ENCODE assay signal across 8 cellular contexts in genomic region chr1:160342953-160343869, GRCh38. TPM values are rescaled to one million over a fixed set of nuclear protein-coding genes. Genes with fewer than 3 reads are reported as not detected.
DNase-seq lines count a peak whose midpoint lies in the region; ATAC-seq, FAIRE-seq and TF ChIP-seq lines count a peak whose summit lies in the region.

Gene COPA (minus strand): TSS chr1:160343250. CDS start chr1:160343170, 80 bp downstream.
Gene NCSTN (plus strand): TSS chr1:160343383. CDS start chr1:160343397, 14 bp downstream.

- peak within 1 kb of the TSS; percentile 95 for H3K9ac ChIP-seq in endothelial cell of umbilical vein (replicated peaks; ENCODE audit: extremely low read depth, insufficient read depth, low read length)

- DNase-seq in Calu3, result peak; percentile 94
- DNase-seq in HuH-7.5 (ENCODE audit: low spot score), result peak; percentile 65
- DNase-seq in OCI-LY7 (ENCODE audit: low spot score), result peak; percentile 97
- DNase-seq in activated T-cell treated with anti-CD3 and anti-CD28 coated beads for 1 hour (ENCODE audit: low read depth), result peak; percentile 76
- DNase-seq in endothelial cell of umbilical vein (ENCODE audit: low read depth, low spot score), result peak; percentile 95
- DNase-seq in middle frontal gyrus (ENCODE audit: extremely low spot score, low spot score), result peak; percentile 88
- peak; percentile 76 to 85 for DNase-seq in stimulated activated CD8-positive, alpha-beta memory T cell treated with anti-CD3 and anti-CD28 coated beads, Interleukin-2, amount 100 ng/mL, for 48 hours (ENCODE audit: low read depth in 2 of 2)

- peak within 1 kb of the TSS; percentile 87 for H3K4me3 Mint-ChIP-seq in Calu3 (ENCODE audit: low read depth, unreplicated experiment)

- H3K36me3 ChIP-seq in OCI-LY7 (ENCODE audit: insufficient read depth, low read length), result peaks cover 57% of the 10 kb centered on the region
- peaks cover 5 to 9% of the 10 kb centered on the region in 2 experiments for H3K36me3 ChIP-seq in endothelial cell of umbilical vein (ENCODE audit: control insufficient read depth in 2 of 2, extremely low read depth in 1 of 2, insufficient read depth in 2 of 2, low read length in 2 of 2)

- POLR2A ChIA-PET in OCI-LY7 (lab: Charles Lee) (interaction anchor here (0.6 to 1.2 kb wide), 9 partner anchors 9 to 430 kb away, joined by 3 to 9 read pairs (median 3); partner anchors contain the start of gene PEX19), endothelial cell of umbilical vein (lab: Charles Lee) (interaction anchor here (0.6 kb wide), 1 partner anchor 19 kb away, joined by 4 read pairs; no protein-coding TSS in a partner anchor)

- H4K20me1 ChIP-seq in OCI-LY7 (ENCODE audit: insufficient read depth, low read length), result peaks cover 15% of the 10 kb centered on the region; the same call in 1 of the 2 replicates
- H4K20me1 ChIP-seq in endothelial cell of umbilical vein (replicated peaks; ENCODE audit: control insufficient read depth, extremely low read depth, insufficient read depth, low read length), result peaks cover 3% of the 10 kb centered on the region

- H3K27ac ChIP-seq in OCI-LY7 (ENCODE audit: low read depth, low read length, poor library complexity, severe bottlenecking), result peak within 1 kb of the TSS; percentile 60
- H3K27ac ChIP-seq in endothelial cell of umbilical vein (ENCODE audit: insufficient read depth, low read depth, low read length), result peak within 1 kb of the TSS; percentile 73

- H3K36me3 Mint-ChIP-seq in Calu3 (ENCODE audit: insufficient read depth, unreplicated experiment), result peaks cover 56% of the 10 kb centered on the region

- H3K27me3 ChIP-seq in endothelial cell of umbilical vein (ENCODE audit: control insufficient read depth in 2 of 2, insufficient read depth in 2 of 2, low read length in 2 of 2), result no peaks in the 10 kb centered on the region

- peak; percentile 91 for ATAC-seq in GM21515 (IDR thresholded peaks at IDR 0.05; ENCODE audit: unreplicated experiment)

- TF ChIP-seq CTCF in Calu3 (IDR thresholded peaks at IDR 0.05; ENCODE audit: unreplicated experiment) (no peak), OCI-LY7 (conservative IDR thresholded peaks at IDR 0.05; ENCODE audit: low read length) (no peak), endothelial cell of umbilical vein (IDR thresholded peaks at IDR 0.05; ENCODE audit: extremely low read depth in 1 of 2, insufficient read depth in 1 of 2, low read depth in 1 of 2, low read length in 2 of 2) (no peak)

- BruUV-seq in Calu3 (replicated peaks; lab: Mats Ljungman, UMichigan), result no TSS peak
- BruUV-seq in OCI-LY7 (replicated peaks; lab: Mats Ljungman, UMichigan), result no TSS peak
- BruUV-seq in endothelial cell of umbilical vein (replicated peaks; lab: Mats Ljungman, UMichigan), result TSS peak; percentile 47

- H3K4me1 ChIP-seq in OCI-LY7 (ENCODE audit: insufficient read depth, low read length, poor library complexity, severe bottlenecking) (peaks cover 44% of the 10 kb centered on the region), endothelial cell of umbilical vein (ENCODE audit: control insufficient read depth, extremely low read depth, insufficient read depth, low read length) (peaks cover 36% of the 10 kb centered on the region)

- H3K4me1 Mint-ChIP-seq in Calu3 (ENCODE audit: low read depth, unreplicated experiment), result peaks cover 15% of the 10 kb centered on the region

- peak; percentile 92 for TF ChIP-seq POLR2A in endothelial cell of umbilical vein (IDR thresholded peaks at IDR 0.05; ENCODE audit: low read depth, low read length)

- H3K9me1 ChIP-seq in endothelial cell of umbilical vein (replicated peaks; ENCODE audit: control insufficient read depth, extremely low read depth, insufficient read depth, low read length), result no peaks in the 10 kb centered on the region

- FAIRE-seq in endothelial cell of umbilical vein (lab: Jason Lieb, UNC), result peak; percentile 93

- H3K27ac Mint-ChIP-seq in Calu3 (ENCODE audit: unreplicated experiment), result peak within 1 kb of the TSS; percentile 96

- H2AFZ ChIP-seq in OCI-LY7 (ENCODE audit: low read length), result peak within 1 kb of the TSS; percentile 82
- peak within 1 kb of the TSS; percentile 86 for H2AFZ ChIP-seq in endothelial cell of umbilical vein (ENCODE audit: low read depth, low read length)

- peak within 1 kb of the TSS; percentile 85 for H3K4me2 ChIP-seq in OCI-LY7 (ENCODE audit: low read length)
- peak within 1 kb of the TSS; percentile 90 for H3K4me2 ChIP-seq in endothelial cell of umbilical vein (ENCODE audit: insufficient read depth, low read length)

- H3K79me2 ChIP-seq in OCI-LY7 (ENCODE audit: insufficient read depth, low read depth, low read length) (peaks cover 53% of the 10 kb centered on the region), endothelial cell of umbilical vein (ENCODE audit: control insufficient read depth, insufficient read depth, low read length) (peaks cover 63% of the 10 kb centered on the region)

- peak within 1 kb of the TSS; percentile 87 for H3K4me3 ChIP-seq in OCI-LY7 (ENCODE audit: low read depth, low read length, poor library complexity, severe bottlenecking)
- H3K4me3 ChIP-seq in endothelial cell of umbilical vein (replicated peaks in 1 of 3; ENCODE audit: insufficient read depth in 1 of 3, low read depth in 1 of 3, low read length in 3 of 3), result peak within 1 kb of the TSS; percentile 51 to 92 (median 73)

- H3K9me2 ChIP-seq in OCI-LY7 (ENCODE audit: insufficient read depth, low read length), result no peaks in the 10 kb centered on the region

- intact Hi-C loops in Calu3 (cut with micrococcal nuclease; ENCODE audit: unreplicated experiment) (no loop called here), OCI-LY7 (cut with micrococcal nuclease; ENCODE audit: unreplicated experiment) (loop anchor here (2.0 to 5.0 kb wide), 2 partner anchors 58 to 264 kb away; partner anchors contain the start of gene PEX19), endothelial cell of umbilical vein (cut with micrococcal nuclease) (loop anchor here (1.0 to 5.0 kb wide), 6 partner anchors 36 to 410 kb away; partner anchors contain the start of genes DCAF8, PEA15 and PEX19)

- H3K9me3 ChIP-seq in OCI-LY7 (ENCODE audit: low read length) (no peaks in the 10 kb centered on the region), endothelial cell of umbilical vein (replicated peaks; ENCODE audit: control insufficient read depth, insufficient read depth, low read length) (no peaks in the 10 kb centered on the region)

- dilution Hi-C loops in endothelial cell of umbilical vein (cut with MboI; ENCODE audit: extremely low pct_ligation_motif_present, low sequenced_read_pairs), result no loop called here

- CTCF ChIA-PET in Calu3 (lab: Charles Lee) (interaction anchor here (0.6 to 0.7 kb wide), 2 partner anchors 226 to 231 kb away, joined by 4 to 8 read pairs; no protein-coding TSS in a partner anchor), OCI-LY7 (lab: Charles Lee; ENCODE audit: unreplicated experiment) (interaction anchor here (1.7 kb wide), 1 partner anchor 11 kb away, joined by 4 read pairs; no protein-coding TSS in a partner anchor), endothelial cell of umbilical vein (lab: Charles Lee) (no interaction called here)

- no peaks in the 10 kb centered on the region for H3K27me3 Mint-ChIP-seq in Calu3 (ENCODE audit: unreplicated experiment)

- H3K9me3 Mint-ChIP-seq in Calu3 (ENCODE audit: low read depth, unreplicated experiment), result no peaks in the 10 kb centered on the region

TF ChIP-seq in endothelial cell of umbilical vein, 7 proteins besides CTCF, POLR2A, EP300 and RAD21:
- TF ChIP-seq, protein P1, sequence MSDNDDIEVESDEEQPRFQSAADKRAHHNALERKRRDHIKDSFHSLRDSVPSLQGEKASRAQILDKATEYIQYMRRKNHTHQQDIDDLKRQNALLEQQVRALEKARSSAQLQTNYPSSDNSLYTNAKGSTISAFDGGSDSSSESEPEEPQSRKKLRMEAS (IDR thresholded peaks at IDR 0.05; ENCODE audit: insufficient read depth, insufficient read length), result no peak
- TF ChIP-seq POLR2AphosphoS5 (IDR thresholded peaks at IDR 0.05; ENCODE audit: insufficient read depth, low read depth, low read length), result peak; percentile 97
- no peak for TF ChIP-seq JUN (IDR thresholded peaks at IDR 0.05; ENCODE audit: borderline replicate concordance, insufficient read depth, insufficient read length, low read depth)
- TF ChIP-seq MYC (IDR thresholded peaks at IDR 0.05; ENCODE audit: low read depth, low read length), result no peak

RNA-seq across cellular contexts. Expression of gene COPA, which starts in this region (rescaled TPM):
- total RNA-seq in Calu3 (2022) (195 and 208 TPM in 2 replicates), OCI-LY7 (2022) (138 and 147 TPM in 2 replicates), endothelial cell of umbilical vein (167 and 185 TPM in 2 replicates)
- 74.2 and 93.0 TPM in 2 replicates for total RNA-seq in OCI-LY7 (2014; rRNA removed; shearing (Covaris generic))
- polyA plus RNA-seq in endothelial cell of umbilical vein, result 122 and 127 TPM in 2 replicates
- polyA plus RNA-seq in endothelial cell of umbilical vein (2011; cell fraction: cytosol; rRNA removed), result 140 and 144 TPM in 2 replicates
- 170 and 191 TPM in 2 replicates for polyA plus RNA-seq in endothelial cell of umbilical vein (2011; cell fraction: nucleus; rRNA removed)
- 136 and 164 TPM in 2 replicates for polyA plus RNA-seq in endothelial cell of umbilical vein (2012)
- polyA minus RNA-seq in endothelial cell of umbilical vein, result 433 and 434 TPM in 2 replicates
- polyA minus RNA-seq in endothelial cell of umbilical vein (2011; cell fraction: cytosol; rRNA and poly(A)+ RNA removed), result 188 TPM
- polyA minus RNA-seq in endothelial cell of umbilical vein (2011; cell fraction: nucleus; rRNA and poly(A)+ RNA removed), result 167 and 271 TPM in 2 replicates

RNA-seq across cellular contexts. Expression of gene NCSTN, which starts in this region (rescaled TPM):
- total RNA-seq in Calu3 (2022) (128 and 135 TPM in 2 replicates), OCI-LY7 (2022) (55.5 and 60.7 TPM in 2 replicates), endothelial cell of umbilical vein (92.5 and 95.4 TPM in 2 replicates)
- 32.0 and 44.8 TPM in 2 replicates for total RNA-seq in OCI-LY7 (2014; rRNA removed; shearing (Covaris generic))
- polyA plus RNA-seq in endothelial cell of umbilical vein, result 199 and 254 TPM in 2 replicates
- 142 and 153 TPM in 2 replicates for polyA plus RNA-seq in endothelial cell of umbilical vein (2011; cell fraction: cytosol; rRNA removed)
- polyA plus RNA-seq in endothelial cell of umbilical vein (2011; cell fraction: nucleus; rRNA removed), result 191 and 207 TPM in 2 replicates
- polyA plus RNA-seq in endothelial cell of umbilical vein (2012), result 84.8 and 104 TPM in 2 replicates
- polyA minus RNA-seq in endothelial cell of umbilical vein, result 163 and 169 TPM in 2 replicates
- polyA minus RNA-seq in endothelial cell of umbilical vein (2011; cell fraction: cytosol; rRNA and poly(A)+ RNA removed), result 63.1 TPM
- 66.6 and 104 TPM in 2 replicates for polyA minus RNA-seq in endothelial cell of umbilical vein (2011; cell fraction: nucleus; rRNA and poly(A)+ RNA removed)

Comparison
In these comparisons a context has a peak if more than half of its experiments do, and no peak if none do; other contexts are left out.
1. Peak in every context shown above with its lines: DNase-seq, ATAC-seq, H3K4me3 ChIP-seq and H3K27ac ChIP-seq.